In the genomic region with DNA sequence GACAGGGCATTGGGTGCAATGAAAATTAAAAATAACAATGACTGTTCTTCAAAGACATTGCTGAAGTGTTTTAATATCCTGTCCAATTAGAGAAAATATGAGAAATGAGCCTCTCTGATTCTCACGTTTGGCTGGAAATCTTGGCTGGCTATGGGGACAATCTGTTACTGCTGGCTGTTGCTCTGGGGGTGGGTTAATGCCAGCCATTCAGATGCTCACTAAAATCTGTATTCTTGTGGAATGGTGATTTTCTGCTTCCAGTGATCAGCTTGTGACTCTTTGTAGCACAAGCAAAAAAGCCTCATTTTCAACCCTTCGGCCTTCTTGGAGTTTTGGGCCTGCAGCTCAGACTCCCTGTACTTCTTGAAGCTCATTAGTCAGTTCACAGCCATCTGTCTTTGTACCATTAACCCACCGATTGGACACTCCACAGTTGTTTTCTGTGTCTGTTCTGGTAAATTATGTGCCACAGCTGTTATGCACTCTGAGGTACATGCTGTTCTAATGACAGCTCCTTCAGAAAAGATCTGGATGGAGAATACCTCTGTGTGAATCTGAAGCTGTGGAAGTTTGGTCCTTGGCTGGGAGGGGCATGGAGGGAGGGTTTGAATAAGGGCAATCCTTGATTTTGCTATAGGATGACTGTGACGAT, we compare ENCODE assay signal across 25 cellular contexts.
DNase-seq lines count a peak whose midpoint lies in the region; ATAC-seq and TF ChIP-seq lines count a peak whose summit lies in the region.
"Had no signal": no experiment of that assay in that cellular context is flagged by ENCODE, and none has a peak within 500 bp of the region (broad histone marks: within the 10 kb centered on the region; RNA-seq: fewer than 3 reads in every experiment).

No MANE protein-coding gene starts in this region.

- peak; percentile 28 to 91 (median 71) for ATAC-seq in psoas muscle
- ATAC-seq in GM18505 (IDR thresholded peaks at IDR 0.05; ENCODE audit: unreplicated experiment) = no peak
- ATAC-seq: activated naive CD8-positive, alpha-beta T cell treated with anti-CD3 and anti-CD28 coated beads, Interleukin-2, amount 50 U/mL, for 24 hours; SK-N-SH treated with all-trans-retinoic acid at 6 μM for 48 hours; stimulated activated naive B cell treated with anti-CD40 and anti-IgM and Interleukin-4, amounts not matched to agents 10 μg/mL and 1 μg/mL and 100 μg/mL, for 72 hours had no signal

- TF ChIP-seq CTCF in esophagus squamous epithelium (IDR thresholded peaks at IDR 0.05) = no peak
- no peak for TF ChIP-seq CTCF in psoas muscle (IDR thresholded peaks at IDR 0.05)
- no peak for TF ChIP-seq CTCF in mesothelial cell of epicardium (IDR thresholded peaks at IDR 0.05; ENCODE audit: unreplicated experiment)

- no peak overlapping the region for H3K4me3 ChIP-seq in esophagus squamous epithelium
- H3K4me3 ChIP-seq in psoas muscle = no peak overlapping the region
- H3K4me3 ChIP-seq: coronary artery, prostate gland, smooth muscle cell, thyroid gland had no signal

- 45 to 68% methylated on average over 4 of the region's 4 CpGs for WGBS in esophagus squamous epithelium, 2 donors
- WGBS in psoas muscle, 3 donors = 21 to 31% (median 22%) methylated on average over 4 of the region's 4 CpGs

- H3K36me3 ChIP-seq in esophagus squamous epithelium = no peaks in the 10 kb centered on the region
- no peaks in the 10 kb centered on the region for H3K36me3 ChIP-seq in psoas muscle (ENCODE audit: insufficient read depth in 1 of 2, low read depth in 1 of 2)
- H3K36me3 ChIP-seq: BE2C, prostate gland, thyroid gland had no signal

- peaks cover 0 to 4% (median 0%) of the 10 kb centered on the region in 3 donors for H3K4me1 ChIP-seq in esophagus squamous epithelium
- no peaks in the 10 kb centered on the region for H3K4me1 ChIP-seq in psoas muscle
- H3K4me1 ChIP-seq: BE2C, prostate gland, thyroid gland had no signal

- H3K36me3 Mint-ChIP-seq in mesothelial cell of epicardium = no peaks in the 10 kb centered on the region
- H3K36me3 Mint-ChIP-seq: stimulated activated naive B cell treated with anti-CD40 and anti-IgM and Interleukin-4, amounts not matched to agents 10 μg/mL and 1 μg/mL and 100 μg/mL, for 72 hours had no signal

- H3K27me3 ChIP-seq in esophagus squamous epithelium (no peaks in the 10 kb centered on the region), psoas muscle (ENCODE audit: insufficient read depth in 3 of 3, low read length in 2 of 3) (no peaks in the 10 kb centered on the region)
- H3K27me3 ChIP-seq: BE2C, thyroid gland had no signal

- peaks cover 12% of the 10 kb centered on the region for H3K9me3 Mint-ChIP-seq in mesothelial cell of epicardium
- H3K9me3 Mint-ChIP-seq: activated naive CD8-positive, alpha-beta T cell treated with anti-CD3 and anti-CD28 coated beads, Interleukin-2, amount 50 U/mL, for 24 hours had no signal

- H3K9me3 ChIP-seq in esophagus squamous epithelium (no peaks in the 10 kb centered on the region), psoas muscle (no peaks in the 10 kb centered on the region)
- H3K9me3 ChIP-seq: BE2C, prostate gland, thyroid gland had no signal

- H3K4me1 Mint-ChIP-seq in mesothelial cell of epicardium = peaks cover 3% of the 10 kb centered on the region
- H3K4me1 Mint-ChIP-seq: activated naive CD8-positive, alpha-beta T cell treated with anti-CD3 and anti-CD28 coated beads, Interleukin-2, amount 50 U/mL, for 24 hours; stimulated activated naive B cell treated with anti-CD40 and anti-IgM and Interleukin-4, amounts not matched to agents 10 μg/mL and 1 μg/mL and 100 μg/mL, for 72 hours had no signal

- no peak for TF ChIP-seq POLR2A in esophagus squamous epithelium (IDR thresholded peaks at IDR 0.05)
- TF ChIP-seq POLR2A in GM18505 (IDR thresholded peaks at IDR 0.05; ENCODE audit: borderline replicate concordance, extremely low read depth, insufficient read depth, insufficient read length) = no peak

- intact Hi-C loops in esophagus squamous epithelium (cut with DNase I) (no loop called here), psoas muscle (cut with DNase I) (no loop called here)

- DNase-seq in Ammon's horn (ENCODE audit: low spot score) (peak; percentile 44), NCI-H446 treated with DMSO at 0.1 percent for 48 hours (lab: John Stamatoyannopoulos, UW) (peak; percentile 82), esophagus squamous epithelium (lab: John Stamatoyannopoulos, UW) (no peak), psoas muscle (no peak), mesothelial cell of epicardium (ENCODE audit: low spot score in 2 of 2, unreplicated experiment in 2 of 2) (no peak), NCI-H2227 (lab: John Stamatoyannopoulos, UW; ENCODE audit: unreplicated experiment) (no peak)
- DNase-seq in stimulated activated CD4-positive, alpha-beta T cell treated with anti-CD3 and anti-CD28 coated beads, Interleukin-15, amount 100 ng/mL, for 24 hours = no peak
- DNase-seq: activated CD4-positive, alpha-beta T cell treated with anti-CD3 and anti-CD28 coated beads, Interleukin-2, amount 50 U/mL, for 4 hours; activated gamma-delta T cell; activated naive CD8-positive, alpha-beta T cell treated with anti-CD3 and anti-CD28 coated beads, Interleukin-2, amount 50 U/mL, for 24 hours; activated T-cell treated with anti-CD3 and anti-CD28 coated beads for 4 hours; BE2C; DND-41; Kasumi-1; NCI-H1092 treated with DMSO at 0.1 percent for 48 hours; NCI-H2029 treated with DMSO at 0.1 percent for 48 hours; NCI-H510A; stimulated activated CD4-positive, alpha-beta T cell treated with anti-CD3 and anti-CD28 coated beads, Interleukin-2, amount 100 ng/mL, for 48 hours; stimulated activated naive B cell treated with anti-CD40 and anti-IgM and Interleukin-4, amounts not matched to agents 10 μg/mL and 1 μg/mL and 100 μg/mL, for 72 hours; thyroid gland had no signal

- no peaks in the 10 kb centered on the region for H3K27me3 Mint-ChIP-seq in mesothelial cell of epicardium (ENCODE audit: low read depth)
- H3K27me3 Mint-ChIP-seq: activated naive CD8-positive, alpha-beta T cell treated with anti-CD3 and anti-CD28 coated beads, Interleukin-2, amount 50 U/mL, for 24 hours had no signal

- peak overlapping the region; percentile 40 to 77 (median 72) for H3K27ac ChIP-seq in esophagus squamous epithelium
- no peak overlapping the region for H3K27ac ChIP-seq in psoas muscle
- H3K27ac ChIP-seq: coronary artery, prostate gland, thyroid gland had no signal

- no peak overlapping the region for H3K4me3 Mint-ChIP-seq in mesothelial cell of epicardium
- H3K4me3 Mint-ChIP-seq: activated naive CD8-positive, alpha-beta T cell treated with anti-CD3 and anti-CD28 coated beads, Interleukin-2, amount 50 U/mL, for 24 hours; stimulated activated naive B cell treated with anti-CD40 and anti-IgM and Interleukin-4, amounts not matched to agents 10 μg/mL and 1 μg/mL and 100 μg/mL, for 72 hours had no signal

- H3K27ac Mint-ChIP-seq in mesothelial cell of epicardium = no peak overlapping the region
- H3K27ac Mint-ChIP-seq: activated naive CD8-positive, alpha-beta T cell treated with anti-CD3 and anti-CD28 coated beads, Interleukin-2, amount 50 U/mL, for 24 hours; stimulated activated naive B cell treated with anti-CD40 and anti-IgM and Interleukin-4, amounts not matched to agents 10 μg/mL and 1 μg/mL and 100 μg/mL, for 72 hours had no signal

Comparison
In these comparisons a context has a peak if more than half of its experiments do, and no peak if none do; other contexts are left out.
1. DNase-seq: peak in Ammon's horn (single experiment) and NCI-H446 treated with DMSO at 0.1 percent for 48 hours (single experiment); none in esophagus squamous epithelium (single experiment), psoas muscle (0 of 2), mesothelial cell of epicardium (0 of 2), NCI-H2227 (single experiment) and stimulated activated CD4-positive, alpha-beta T cell treated with anti-CD3 and anti-CD28 coated beads, Interleukin-15, amount 100 ng/mL, for 24 hours (single experiment).